In genomic region chr19:51128227-51128626, GRCh38 we compare ENCODE assay signal across 17 cellular contexts. TPM values are rescaled to one million over a fixed set of nuclear protein-coding genes. Genes with fewer than 3 reads are reported as not detected.
DNase-seq lines count a peak whose midpoint lies in the region; ATAC-seq and TF ChIP-seq lines count a peak whose summit lies in the region.
"Had no signal": no experiment of that assay in that cellular context is flagged by ENCODE, and none has a peak within 500 bp of the region (broad histone marks: within the 10 kb centered on the region; RNA-seq: fewer than 3 reads in every experiment).

No MANE protein-coding gene starts in this region.

- no peaks in the 10 kb centered on the region for H3K36me3 Mint-ChIP-seq in activated CD4-positive, alpha-beta T cell treated with anti-CD3 and anti-CD28 coated beads, Interleukin-2, amount 10 ng/mL, durations not matched to agents 24 days and 14 days (ENCODE audit: low read depth)
- peaks cover 27% of the 10 kb centered on the region for H3K36me3 Mint-ChIP-seq in effector memory CD8-positive, alpha-beta T cell (ENCODE audit: insufficient read depth)

- no peak for TF ChIP-seq CTCF in sigmoid colon (IDR thresholded peaks at IDR 0.05)

- 55 to 83% methylated on average over 7 of the region's 7 CpGs for WGBS in sigmoid colon, 2 donors

- H3K36me3 ChIP-seq in sigmoid colon: no peaks in the 10 kb centered on the region
- H3K36me3 ChIP-seq: tibial artery had no signal

- no peak overlapping the region for H3K4me3 Mint-ChIP-seq in activated CD4-positive, alpha-beta T cell treated with anti-CD3 and anti-CD28 coated beads, Interleukin-2, amount 10 ng/mL, durations not matched to agents 24 days and 14 days
- peak overlapping the region; percentile 74 to 86 for H3K4me3 Mint-ChIP-seq in effector memory CD8-positive, alpha-beta T cell
- H3K4me3 Mint-ChIP-seq: activated CD4-positive, alpha-beta memory T cell treated with anti-CD3 and anti-CD28 coated beads, Interleukin-2, amount 10 ng/mL, durations not matched to agents 7 days and 5 days had no signal

- ATAC-seq in effector memory CD8-positive, alpha-beta T cell (replicated peaks): no peak

- H3K9me3 Mint-ChIP-seq in activated CD4-positive, alpha-beta T cell treated with anti-CD3 and anti-CD28 coated beads, Interleukin-2, amount 10 ng/mL, durations not matched to agents 24 days and 14 days: no peaks in the 10 kb centered on the region
- H3K9me3 Mint-ChIP-seq in effector memory CD8-positive, alpha-beta T cell: no peaks in the 10 kb centered on the region
- H3K9me3 Mint-ChIP-seq: activated CD4-positive, alpha-beta memory T cell treated with anti-CD3 and anti-CD28 coated beads, Interleukin-2, amount 10 ng/mL, durations not matched to agents 7 days and 5 days; activated naive CD4-positive, alpha-beta T cell treated with anti-CD3 and anti-CD28 coated beads, Interleukin-2, amount 50 U/mL, for 72 hours had no signal

- intact Hi-C loops in activated CD4-positive, alpha-beta T cell treated with anti-CD3 and anti-CD28 coated beads, Interleukin-2, amount 10 ng/mL, durations not matched to agents 24 days and 14 days (cut with micrococcal nuclease): no loop called here
- intact Hi-C loops in sigmoid colon (cut with DNase I): no loop called here

- no peak for TF ChIP-seq EP300 in sigmoid colon (IDR thresholded peaks at IDR 0.05)

- TF ChIP-seq POLR2A in sigmoid colon (IDR thresholded peaks at IDR 0.05): no peak

- H3K27ac ChIP-seq in sigmoid colon: peak overlapping the region in 1 of 4 donors; percentile 48
- H3K27ac ChIP-seq: C4-2B, tibial artery had no signal

- no peaks in the 10 kb centered on the region for H3K9me3 ChIP-seq in sigmoid colon
- H3K9me3 ChIP-seq: tibial artery had no signal

- H3K4me3 ChIP-seq in sigmoid colon: no peak overlapping the region
- H3K4me3 ChIP-seq: tibial artery had no signal

- H3K27me3 Mint-ChIP-seq in activated CD4-positive, alpha-beta T cell treated with anti-CD3 and anti-CD28 coated beads, Interleukin-2, amount 10 ng/mL, durations not matched to agents 24 days and 14 days: no peaks in the 10 kb centered on the region
- H3K27me3 Mint-ChIP-seq in effector memory CD8-positive, alpha-beta T cell: no peaks in the 10 kb centered on the region

- peaks cover 0 to 31% (median 0%) of the 10 kb centered on the region in 3 donors for H3K27me3 ChIP-seq in sigmoid colon

- H3K4me1 ChIP-seq in sigmoid colon: no peaks in the 10 kb centered on the region

- peaks cover 47% of the 10 kb centered on the region for H3K4me1 Mint-ChIP-seq in activated CD4-positive, alpha-beta T cell treated with anti-CD3 and anti-CD28 coated beads, Interleukin-2, amount 10 ng/mL, durations not matched to agents 24 days and 14 days
- peaks cover 72 to 73% of the 10 kb centered on the region in 2 donors for H3K4me1 Mint-ChIP-seq in effector memory CD8-positive, alpha-beta T cell (ENCODE audit: low read depth in 2 of 2)

- H3K27ac Mint-ChIP-seq in activated CD4-positive, alpha-beta T cell treated with anti-CD3 and anti-CD28 coated beads, Interleukin-2, amount 10 ng/mL, durations not matched to agents 24 days and 14 days: peak overlapping the region; percentile 46
- peak overlapping the region; percentile 62 to 93 for H3K27ac Mint-ChIP-seq in effector memory CD8-positive, alpha-beta T cell
- H3K27ac Mint-ChIP-seq: activated CD4-positive, alpha-beta memory T cell treated with anti-CD3 and anti-CD28 coated beads, Interleukin-2, amount 10 ng/mL, durations not matched to agents 7 days and 5 days had no signal

- no peak for DNase-seq in activated CD4-positive, alpha-beta T cell treated with anti-CD3 and anti-CD28 coated beads, Interleukin-2, amount 10 ng/mL, durations not matched to agents 24 days and 14 days
- DNase-seq in activated CD4-positive, alpha-beta T cell treated with anti-CD3 and anti-CD28 coated beads for 1 hour: no peak
- DNase-seq in COLO668 (lab: John Stamatoyannopoulos, UW; ENCODE audit: unreplicated experiment) (peak; percentile 14), sigmoid colon (peak; percentile 46), MV-4-11 (lab: John Stamatoyannopoulos, UW) (no peak), T-helper 1 cell (no peak), GDM1 (lab: John Stamatoyannopoulos, UW) (no peak)
- no peak for DNase-seq in effector memory CD8-positive, alpha-beta T cell
- DNase-seq: activated CD4-positive, alpha-beta memory T cell treated with anti-CD3 and anti-CD28 coated beads, Interleukin-2, amount 10 ng/mL, durations not matched to agents 7 days and 5 days; effector memory CD4-positive, alpha-beta T cell; NCI-H1417 treated with DMSO at 0.1 percent for 48 hours had no signal

RNA-seq across cellular contexts. Expression of gene SIGLEC9, which starts 3.5 kb away (rescaled TPM):
- 0.33 and 0.52 TPM in 2 replicates for total RNA-seq in activated CD4-positive, alpha-beta T cell treated with anti-CD3 and anti-CD28 coated beads, Interleukin-2, amount 10 ng/mL, durations not matched to agents 24 days and 14 days
- total RNA-seq in sigmoid colon: 1 to 10 TPM; 2.5 to 9.5 (median 7.0) TPM
- 1 to 10 TPM; 2.4 to 8.8 (median 2.9) TPM for polyA plus RNA-seq in sigmoid colon
- total RNA-seq: A172, bronchial epithelial cell, renal cortical epithelial cell had no signal

RNA-seq across cellular contexts. Expression of gene SIGLEC7, which starts 13.9 kb away (rescaled TPM):
- not detected in 2 replicates for total RNA-seq in activated CD4-positive, alpha-beta T cell treated with anti-CD3 and anti-CD28 coated beads, Interleukin-2, amount 10 ng/mL, durations not matched to agents 24 days and 14 days
- 1 to 10 TPM; 1.1 to 3.0 (median 1.9) TPM for total RNA-seq in sigmoid colon
- 1 to 10 TPM; 1.8 to 8.3 (median 3.1) TPM for polyA plus RNA-seq in sigmoid colon
- total RNA-seq: A172; activated CD4-positive, alpha-beta memory T cell treated with anti-CD3 and anti-CD28 coated beads, Interleukin-2, amount 10 ng/mL, durations not matched to agents 7 days and 5 days; bronchial epithelial cell; renal cortical epithelial cell had no signal

RNA-seq across cellular contexts. Expression of gene CTU1, which starts 20.0 kb away (rescaled TPM):
- total RNA-seq in activated CD4-positive, alpha-beta T cell treated with anti-CD3 and anti-CD28 coated beads, Interleukin-2, amount 10 ng/mL, durations not matched to agents 24 days and 14 days: 12.8 and 13.4 TPM in 2 replicates
- total RNA-seq in sigmoid colon: 1 to 10 TPM; 5.7 to 9.0 (median 7.3) TPM
- polyA plus RNA-seq in sigmoid colon: 1 to 10 TPM in 1 of 3 donors, under 1 TPM in 2; 0.60 to 2.4 (median 0.92) TPM

RNA-seq across cellular contexts. Expression of gene KLK14, which starts 45.5 kb away (rescaled TPM):
- total RNA-seq in activated CD4-positive, alpha-beta T cell treated with anti-CD3 and anti-CD28 coated beads, Interleukin-2, amount 10 ng/mL, durations not matched to agents 24 days and 14 days: 0.91 and 1.1 TPM in 2 replicates
- total RNA-seq in sigmoid colon: not detected
- polyA plus RNA-seq in sigmoid colon: under 1 TPM in 1 of 3 donors, not detected in 2; 0.51 TPM
- total RNA-seq: A172, bronchial epithelial cell, renal cortical epithelial cell had no signal

Comparison
In these comparisons a context has a peak if more than half of its experiments do, and no peak if none do; other contexts are left out.
1. DNase-seq: peak in COLO668 (single experiment) and sigmoid colon (single experiment); none in activated CD4-positive, alpha-beta T cell treated with anti-CD3 and anti-CD28 coated beads, Interleukin-2, amount 10 ng/mL, durations not matched to agents 24 days and 14 days (single experiment), activated CD4-positive, alpha-beta T cell treated with anti-CD3 and anti-CD28 coated beads for 1 hour (single experiment), effector memory CD8-positive, alpha-beta T cell (0 of 3), MV-4-11 (single experiment), T-helper 1 cell (0 of 5) and GDM1 (single experiment).